In the genomic region with DNA sequence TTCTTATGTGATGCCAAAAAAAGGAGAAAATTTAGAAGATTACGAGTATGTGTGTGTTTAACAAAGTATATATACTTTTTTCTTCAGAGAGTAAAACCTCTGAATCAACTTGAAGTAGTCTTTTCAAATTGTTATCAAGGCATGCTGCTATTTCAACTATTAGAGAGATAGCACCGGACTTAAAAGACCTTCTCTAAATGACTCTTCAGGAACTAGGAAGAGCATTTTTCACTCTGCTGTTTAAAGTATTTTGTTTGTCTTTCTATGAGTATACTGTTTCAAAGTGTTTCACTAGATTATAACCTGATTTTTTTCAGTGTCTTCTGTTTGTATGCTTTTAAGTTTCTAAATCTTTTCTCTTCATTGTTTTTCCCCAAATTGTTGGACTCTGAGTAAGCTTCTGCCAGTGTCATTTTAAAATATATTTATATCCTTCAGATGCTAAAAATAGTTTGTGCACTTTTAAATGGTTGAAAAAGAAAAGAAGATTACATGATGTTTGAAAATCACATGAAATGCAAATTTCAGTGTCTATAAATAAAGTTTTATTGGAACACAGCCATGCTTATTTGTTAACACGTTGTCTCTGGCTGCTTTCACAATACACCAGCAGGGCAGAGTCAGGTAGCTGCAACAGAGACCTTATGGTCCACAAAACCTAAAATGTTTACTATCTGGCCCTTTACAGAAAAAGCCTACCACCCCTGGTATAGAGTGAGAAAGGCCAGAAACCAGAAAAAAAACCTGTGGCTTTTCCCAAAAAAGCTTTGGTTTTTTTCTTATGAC, we compare ENCODE assay signal across 14 cellular contexts. TPM values are rescaled to one million over a fixed set of nuclear protein-coding genes. Genes with fewer than 3 reads are reported as not detected.
A peak's percentile ranks its signal among the peaks of the same experiment; 100 is the strongest.
DNase-seq lines count a peak whose midpoint lies in the region; ATAC-seq and TF ChIP-seq lines count a peak whose summit lies in the region.
"Had no signal": no experiment of that assay in that cellular context is flagged by ENCODE, and none has a peak within 500 bp of the region (broad histone marks: within the 10 kb centered on the region; RNA-seq: fewer than 3 reads in every experiment).

No MANE protein-coding gene starts in this region.

- CTCF ChIA-PET in activated CD8-positive, alpha-beta memory T cell treated with anti-CD3 and anti-CD28 coated beads, Interleukin-2, amount 10 ng/mL, durations not matched to agents 7 days and 5 days (lab: Charles Lee): no interaction called here

- H3K4me3 Mint-ChIP-seq in activated CD8-positive, alpha-beta memory T cell treated with anti-CD3 and anti-CD28 coated beads, Interleukin-2, amount 10 ng/mL, durations not matched to agents 7 days and 5 days: no peak overlapping the region
- H3K4me3 Mint-ChIP-seq: dendritic cell treated with granulocyte-macrophage colony-stimulating factor and Interleukin-4, amounts not matched to agents 40 ng/mL and 50 ng/mL, for 4 days had no signal

- ATAC-seq in right lobe of liver (peak in 3 of 4 donors; percentile 22 to 38 (median 38)), GM21737 (IDR thresholded peaks at IDR 0.05; ENCODE audit: unreplicated experiment) (no peak), HG02981 (IDR thresholded peaks at IDR 0.05; ENCODE audit: unreplicated experiment) (no peak)
- no peak for ATAC-seq in activated CD8-positive, alpha-beta memory T cell treated with anti-CD3 and anti-CD28 coated beads, Interleukin-2, amount 10 ng/mL, durations not matched to agents 7 days and 5 days
- ATAC-seq: sciatic nerve had no signal

- H3K27ac ChIP-seq in HUES6 (ENCODE audit: low read depth, low read length) (peak overlapping the region; percentile 86), right lobe of liver (no peak overlapping the region)
- H3K27ac ChIP-seq: C4-2B, transverse colon had no signal

- H3K4me3 ChIP-seq in AG10803 (ENCODE audit: low read length) (no peak overlapping the region), HUES6 (ENCODE audit: low read depth, low read length) (no peak overlapping the region), cardiac fibroblast (replicated peaks in 1 of 2; ENCODE audit: low read depth in 2 of 2, low read length in 2 of 2) (no peak overlapping the region), right lobe of liver (no peak overlapping the region)
- H3K4me3 ChIP-seq: transverse colon had no signal

- intact Hi-C loops in right lobe of liver (cut with DNase I): no loop called here

- no peaks in the 10 kb centered on the region for H3K27me3 Mint-ChIP-seq in activated CD8-positive, alpha-beta memory T cell treated with anti-CD3 and anti-CD28 coated beads, Interleukin-2, amount 10 ng/mL, durations not matched to agents 7 days and 5 days
- H3K27me3 Mint-ChIP-seq: dendritic cell treated with granulocyte-macrophage colony-stimulating factor and Interleukin-4, amounts not matched to agents 40 ng/mL and 50 ng/mL, for 4 days had no signal

- peak; percentile 26 for DNase-seq in AG10803 (ENCODE audit: low read depth)
- DNase-seq in cardiac fibroblast (ENCODE audit: low read depth in 2 of 2): peak; percentile 19 to 49
- no peak for DNase-seq in right lobe of liver
- no peak for DNase-seq in activated CD8-positive, alpha-beta memory T cell treated with anti-CD3 and anti-CD28 coated beads, Interleukin-2, amount 10 ng/mL, durations not matched to agents 7 days and 5 days
- DNase-seq in NCI-H1105 (lab: John Stamatoyannopoulos, UW): no peak
- DNase-seq: activated CD4-positive, alpha-beta T cell treated with anti-CD3 and anti-CD28 coated beads for 4 hours; SW 1271; transverse colon had no signal

- H3K4me1 Mint-ChIP-seq in activated CD8-positive, alpha-beta memory T cell treated with anti-CD3 and anti-CD28 coated beads, Interleukin-2, amount 10 ng/mL, durations not matched to agents 7 days and 5 days: peaks cover 4% of the 10 kb centered on the region

- no peak overlapping the region for H3K27ac Mint-ChIP-seq in activated CD8-positive, alpha-beta memory T cell treated with anti-CD3 and anti-CD28 coated beads, Interleukin-2, amount 10 ng/mL, durations not matched to agents 7 days and 5 days
- H3K27ac Mint-ChIP-seq: dendritic cell treated with granulocyte-macrophage colony-stimulating factor and Interleukin-4, amounts not matched to agents 40 ng/mL and 50 ng/mL, for 4 days had no signal

- H3K9ac ChIP-seq in HUES6 (ENCODE audit: low read length): peak overlapping the region; percentile 62

- no peaks in the 10 kb centered on the region for H3K27me3 ChIP-seq in HUES6 (ENCODE audit: control insufficient read depth, insufficient read depth, low read length)
- no peaks in the 10 kb centered on the region for H3K27me3 ChIP-seq in right lobe of liver
- H3K27me3 ChIP-seq: transverse colon had no signal

- no peak for TF ChIP-seq POLR2A in right lobe of liver (IDR thresholded peaks at IDR 0.05)

- H3K9me3 ChIP-seq in HUES6 (ENCODE audit: control insufficient read depth, insufficient read depth, low read depth, low read length) (no peaks in the 10 kb centered on the region), right lobe of liver (no peaks in the 10 kb centered on the region)
- H3K9me3 ChIP-seq: transverse colon had no signal

- H3K36me3 Mint-ChIP-seq in activated CD8-positive, alpha-beta memory T cell treated with anti-CD3 and anti-CD28 coated beads, Interleukin-2, amount 10 ng/mL, durations not matched to agents 7 days and 5 days: peaks cover 3% of the 10 kb centered on the region

- H3K9me3 Mint-ChIP-seq in activated CD8-positive, alpha-beta memory T cell treated with anti-CD3 and anti-CD28 coated beads, Interleukin-2, amount 10 ng/mL, durations not matched to agents 7 days and 5 days (ENCODE audit: low read depth): no peaks in the 10 kb centered on the region
- H3K9me3 Mint-ChIP-seq: dendritic cell treated with granulocyte-macrophage colony-stimulating factor and Interleukin-4, amounts not matched to agents 40 ng/mL and 50 ng/mL, for 4 days had no signal

- WGBS in right lobe of liver (ENCODE audit: insufficient coverage, low coverage, low lambda C conversion rate, missing lambda C conversion rate): 43% methylated on average over 3 of the region's 3 CpGs

- H3K4me1 ChIP-seq in HUES6 (ENCODE audit: control insufficient read depth, insufficient read depth, low read length) (peaks cover 44% of the 10 kb centered on the region), right lobe of liver (peaks cover 0 to 6% (median 0%) of the 10 kb centered on the region in 4 donors)

- no peak for TF ChIP-seq CTCF in AG10803 (conservative IDR thresholded peaks at IDR 0.05; ENCODE audit: low read length)
- TF ChIP-seq CTCF in cardiac fibroblast (IDR thresholded peaks at IDR 0.05; ENCODE audit: low read depth, low read length): no peak
- TF ChIP-seq CTCF in right lobe of liver (IDR thresholded peaks at IDR 0.05): no peak

- H3K36me3 ChIP-seq in HUES6 (ENCODE audit: control insufficient read depth, insufficient read depth, low read length): no peaks in the 10 kb centered on the region
- no peaks in the 10 kb centered on the region for H3K36me3 ChIP-seq in right lobe of liver
- H3K36me3 ChIP-seq: transverse colon had no signal

RNA-seq across cellular contexts. Expression of gene CRADD, which starts 21.3 kb away (rescaled TPM):
- 10 to 100 TPM; 17.2 to 65.3 (median 30.8) TPM for total RNA-seq in right lobe of liver
- 10 to 100 TPM; 10.8 to 13.1 TPM for total RNA-seq in activated CD8-positive, alpha-beta memory T cell treated with anti-CD3 and anti-CD28 coated beads, Interleukin-2, amount 10 ng/mL, durations not matched to agents 7 days and 5 days

Comparison
In these comparisons a context has a peak if more than half of its experiments do, and no peak if none do; other contexts are left out.
1. DNase-seq: peak in AG10803 (single experiment) and cardiac fibroblast (2 of 2); none in right lobe of liver (0 of 3), activated CD8-positive, alpha-beta memory T cell treated with anti-CD3 and anti-CD28 coated beads, Interleukin-2, amount 10 ng/mL, durations not matched to agents 7 days and 5 days (single experiment) and NCI-H1105 (single experiment).
2. ATAC-seq: peak in right lobe of liver (3 of 4); none in activated CD8-positive, alpha-beta memory T cell treated with anti-CD3 and anti-CD28 coated beads, Interleukin-2, amount 10 ng/mL, durations not matched to agents 7 days and 5 days (single experiment), GM21737 (single experiment) and HG02981 (single experiment).